1 cellular context compared by ENCODE assay signal in the genomic region with DNA sequence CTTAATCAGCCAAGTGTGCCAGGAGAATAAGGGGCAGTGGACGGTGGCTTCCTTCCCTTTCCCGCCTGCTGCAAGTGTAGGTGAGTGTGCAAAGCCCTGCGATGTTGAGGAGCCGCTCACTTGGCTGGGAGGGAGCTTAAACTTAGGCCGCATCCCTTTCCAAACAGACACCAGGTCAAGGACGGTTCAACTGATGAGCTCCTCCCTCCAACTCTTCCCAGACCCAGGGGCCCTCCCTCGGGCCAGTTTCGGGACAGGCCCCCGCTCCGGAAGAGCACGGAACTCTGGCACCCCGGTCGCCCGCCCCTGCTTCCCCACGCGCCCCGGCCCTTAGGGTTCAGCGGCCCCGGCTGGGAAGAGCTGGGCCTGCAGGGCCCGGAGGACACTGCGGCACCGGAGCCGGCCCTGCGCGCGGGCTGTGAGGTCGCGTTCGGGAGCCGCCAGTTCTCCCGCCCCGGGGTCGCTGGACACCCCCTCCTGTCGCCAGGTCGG.
A peak's percentile ranks its signal among the peaks of the same experiment; 100 is the strongest.
TF ChIP-seq lines count a peak whose summit lies in the region.

No MANE protein-coding gene starts in this region.

TF ChIP-seq in HepG2, 621 proteins besides CTCF, POLR2A, EP300 and RAD21 (continued from another document and continues in another):
- TF ChIP-seq NR2F1 (CRISPR knock-in tag; IDR thresholded peaks at IDR 0.05) (0 out of 4 replicates have a peak, but pooled peaks of 1 of the 2 experiments have one; percentile 42), HCFC1 (IDR thresholded peaks at IDR 0.05; ENCODE audit: low read depth, low read length) (no peak), ZSCAN31 (CRISPR knock-in tag; IDR thresholded peaks at IDR 0.05; ENCODE audit: low read depth) (0 out of 2 replicates have a peak, but pooled peaks have one; percentile 3), ZNF7 (CRISPR knock-in tag; IDR thresholded peaks at IDR 0.05) (peak; percentile 72), ZNF891 (CRISPR knock-in tag; IDR thresholded peaks at IDR 0.05) (no peak), MIER2 (CRISPR knock-in tag; IDR thresholded peaks at IDR 0.05) (no peak), ZBTB8A (CRISPR knock-in tag; IDR thresholded peaks at IDR 0.05; ENCODE audit: borderline replicate concordance, low read depth) (no peak), MAZ (IDR thresholded peaks at IDR 0.05; ENCODE audit: borderline replicate concordance, low read depth, low read length) (no peak), MAZ (CRISPR knock-in tag; IDR thresholded peaks at IDR 0.05; ENCODE audit: low read depth) (peak; percentile 26; the same call in 1 of the 2 replicates), SNAI1 (CRISPR knock-in tag; IDR thresholded peaks at IDR 0.05; ENCODE audit: borderline replicate concordance) (peak; percentile 34; the same call in 1 of the 2 replicates), HOXA5 (CRISPR knock-in tag; IDR thresholded peaks at IDR 0.05) (no peak), MED13 (CRISPR knock-in tag; IDR thresholded peaks at IDR 0.05) (no peak), HMG20B (CRISPR knock-in tag; conservative IDR thresholded peaks at IDR 0.05) (no peak), FOXA3 (CRISPR knock-in tag; IDR thresholded peaks at IDR 0.05) (no peak), HNF4A (CRISPR knock-in tag; IDR thresholded peaks at IDR 0.05) (0 out of 2 replicates have a peak, but pooled peaks have one; percentile 4), PRMT3 (CRISPR knock-in tag; IDR thresholded peaks at IDR 0.05; ENCODE audit: borderline replicate concordance, low read depth) (no peak), ZNF772 (CRISPR knock-in tag; IDR thresholded peaks at IDR 0.05) (0 out of 2 replicates have a peak, but pooled peaks have one; percentile 29), REPIN1 (CRISPR knock-in tag; IDR thresholded peaks at IDR 0.05; ENCODE audit: borderline replicate concordance, low read depth) (peak; percentile 76; the same call in 1 of the 2 replicates), NAIF1 (CRISPR knock-in tag; IDR thresholded peaks at IDR 0.05; ENCODE audit: borderline replicate concordance) (no peak; the same call in 1 of the 2 replicates), ZNF564 (CRISPR knock-in tag; IDR thresholded peaks at IDR 0.05) (0 out of 2 replicates have a peak, but pooled peaks have one; percentile 26), CC2D1A (CRISPR knock-in tag; IDR thresholded peaks at IDR 0.05) (no peak), DNMT1 (CRISPR knock-in tag; IDR thresholded peaks at IDR 0.05) (no peak), NR2F6 (IDR thresholded peaks at IDR 0.05) (peak; percentile 54; the same call in 1 of the 2 replicates), NR2F6 (CRISPR knock-in tag; IDR thresholded peaks at IDR 0.05) (peak; percentile 77), PCBP2 (optimal IDR thresholded peaks at IDR 0.05; ENCODE audit: low read depth, low read length, poor library complexity, severe bottlenecking) (no peak), TBP (CRISPR knock-in tag; IDR thresholded peaks at IDR 0.05) (no peak), SRY (CRISPR knock-in tag; IDR thresholded peaks at IDR 0.05) (no peak), ZNF550 (CRISPR knock-in tag; IDR thresholded peaks at IDR 0.05; ENCODE audit: borderline replicate concordance) (no peak), ZNF224 (CRISPR knock-in tag; IDR thresholded peaks at IDR 0.05) (no peak), ZNF496 (CRISPR knock-in tag; IDR thresholded peaks at IDR 0.05; ENCODE audit: insufficient replicate concordance) (no peak), RBM39 (IDR thresholded peaks at IDR 0.05; ENCODE audit: low read depth, low read length, poor library complexity, severe bottlenecking) (no peak), ZNF816 (CRISPR knock-in tag; IDR thresholded peaks at IDR 0.05; ENCODE audit: borderline replicate concordance) (peak; percentile 64; the same call in 1 of the 2 replicates), CHD2 (IDR thresholded peaks at IDR 0.05; ENCODE audit: low read depth, low read length) (no peak), RARA (CRISPR knock-in tag; IDR thresholded peaks at IDR 0.05) (peak; percentile 88)
- TF ChIP-seq, protein P1, sequence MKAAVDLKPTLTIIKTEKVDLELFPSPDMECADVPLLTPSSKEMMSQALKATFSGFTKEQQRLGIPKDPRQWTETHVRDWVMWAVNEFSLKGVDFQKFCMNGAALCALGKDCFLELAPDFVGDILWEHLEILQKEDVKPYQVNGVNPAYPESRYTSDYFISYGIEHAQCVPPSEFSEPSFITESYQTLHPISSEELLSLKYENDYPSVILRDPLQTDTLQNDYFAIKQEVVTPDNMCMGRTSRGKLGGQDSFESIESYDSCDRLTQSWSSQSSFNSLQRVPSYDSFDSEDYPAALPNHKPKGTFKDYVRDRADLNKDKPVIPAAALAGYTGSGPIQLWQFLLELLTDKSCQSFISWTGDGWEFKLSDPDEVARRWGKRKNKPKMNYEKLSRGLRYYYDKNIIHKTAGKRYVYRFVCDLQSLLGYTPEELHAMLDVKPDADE (CRISPR knock-in tag; IDR thresholded peaks at IDR 0.05): no peak
- TF ChIP-seq, protein P2, sequence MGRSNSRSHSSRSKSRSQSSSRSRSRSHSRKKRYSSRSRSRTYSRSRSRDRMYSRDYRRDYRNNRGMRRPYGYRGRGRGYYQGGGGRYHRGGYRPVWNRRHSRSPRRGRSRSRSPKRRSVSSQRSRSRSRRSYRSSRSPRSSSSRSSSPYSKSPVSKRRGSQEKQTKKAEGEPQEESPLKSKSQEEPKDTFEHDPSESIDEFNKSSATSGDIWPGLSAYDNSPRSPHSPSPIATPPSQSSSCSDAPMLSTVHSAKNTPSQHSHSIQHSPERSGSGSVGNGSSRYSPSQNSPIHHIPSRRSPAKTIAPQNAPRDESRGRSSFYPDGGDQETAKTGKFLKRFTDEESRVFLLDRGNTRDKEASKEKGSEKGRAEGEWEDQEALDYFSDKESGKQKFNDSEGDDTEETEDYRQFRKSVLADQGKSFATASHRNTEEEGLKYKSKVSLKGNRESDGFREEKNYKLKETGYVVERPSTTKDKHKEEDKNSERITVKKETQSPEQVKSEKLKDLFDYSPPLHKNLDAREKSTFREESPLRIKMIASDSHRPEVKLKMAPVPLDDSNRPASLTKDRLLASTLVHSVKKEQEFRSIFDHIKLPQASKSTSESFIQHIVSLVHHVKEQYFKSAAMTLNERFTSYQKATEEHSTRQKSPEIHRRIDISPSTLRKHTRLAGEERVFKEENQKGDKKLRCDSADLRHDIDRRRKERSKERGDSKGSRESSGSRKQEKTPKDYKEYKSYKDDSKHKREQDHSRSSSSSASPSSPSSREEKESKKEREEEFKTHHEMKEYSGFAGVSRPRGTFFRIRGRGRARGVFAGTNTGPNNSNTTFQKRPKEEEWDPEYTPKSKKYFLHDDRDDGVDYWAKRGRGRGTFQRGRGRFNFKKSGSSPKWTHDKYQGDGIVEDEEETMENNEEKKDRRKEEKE (IDR thresholded peaks at IDR 0.05): no peak
- TF ChIP-seq, protein P3, sequence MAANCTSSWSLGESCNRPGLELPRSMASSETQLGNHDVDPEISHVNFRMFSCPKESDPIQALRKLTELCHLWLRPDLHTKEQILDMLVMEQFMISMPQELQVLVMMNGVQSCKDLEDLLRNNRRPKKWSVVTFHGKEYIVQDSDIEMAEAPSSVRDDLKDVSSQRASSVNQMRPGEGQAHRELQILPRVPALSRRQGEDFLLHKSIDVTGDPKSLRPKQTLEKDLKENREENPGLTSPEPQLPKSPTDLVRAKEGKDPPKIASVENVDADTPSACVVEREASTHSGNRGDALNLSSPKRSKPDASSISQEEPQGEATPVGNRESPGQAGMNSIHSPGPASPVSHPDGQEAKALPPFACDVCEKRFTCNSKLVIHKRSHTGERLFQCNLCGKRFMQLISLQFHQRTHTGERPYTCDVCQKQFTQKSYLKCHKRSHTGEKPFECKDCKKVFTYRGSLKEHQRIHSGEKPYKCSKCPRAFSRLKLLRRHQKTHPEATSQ (CRISPR knock-in tag; IDR thresholded peaks at IDR 0.05; ENCODE audit: borderline replicate concordance): 0 out of 2 replicates have a peak, but pooled peaks have one; percentile 24
- TF ChIP-seq, protein P4, sequence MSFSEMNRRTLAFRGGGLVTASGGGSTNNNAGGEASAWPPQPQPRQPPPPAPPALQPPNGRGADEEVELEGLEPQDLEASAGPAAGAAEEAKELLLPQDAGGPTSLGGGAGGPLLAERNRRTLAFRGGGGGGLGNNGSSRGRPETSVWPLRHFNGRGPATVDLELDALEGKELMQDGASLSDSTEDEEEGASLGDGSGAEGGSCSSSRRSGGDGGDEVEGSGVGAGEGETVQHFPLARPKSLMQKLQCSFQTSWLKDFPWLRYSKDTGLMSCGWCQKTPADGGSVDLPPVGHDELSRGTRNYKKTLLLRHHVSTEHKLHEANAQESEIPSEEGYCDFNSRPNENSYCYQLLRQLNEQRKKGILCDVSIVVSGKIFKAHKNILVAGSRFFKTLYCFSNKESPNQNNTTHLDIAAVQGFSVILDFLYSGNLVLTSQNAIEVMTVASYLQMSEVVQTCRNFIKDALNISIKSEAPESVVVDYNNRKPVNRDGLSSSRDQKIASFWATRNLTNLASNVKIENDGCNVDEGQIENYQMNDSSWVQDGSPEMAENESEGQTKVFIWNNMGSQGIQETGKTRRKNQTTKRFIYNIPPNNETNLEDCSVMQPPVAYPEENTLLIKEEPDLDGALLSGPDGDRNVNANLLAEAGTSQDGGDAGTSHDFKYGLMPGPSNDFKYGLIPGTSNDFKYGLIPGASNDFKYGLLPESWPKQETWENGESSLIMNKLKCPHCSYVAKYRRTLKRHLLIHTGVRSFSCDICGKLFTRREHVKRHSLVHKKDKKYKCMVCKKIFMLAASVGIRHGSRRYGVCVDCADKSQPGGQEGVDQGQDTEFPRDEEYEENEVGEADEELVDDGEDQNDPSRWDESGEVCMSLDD (CRISPR knock-in tag; IDR thresholded peaks at IDR 0.05; ENCODE audit: borderline replicate concordance): no peak
- TF ChIP-seq, protein P5, sequence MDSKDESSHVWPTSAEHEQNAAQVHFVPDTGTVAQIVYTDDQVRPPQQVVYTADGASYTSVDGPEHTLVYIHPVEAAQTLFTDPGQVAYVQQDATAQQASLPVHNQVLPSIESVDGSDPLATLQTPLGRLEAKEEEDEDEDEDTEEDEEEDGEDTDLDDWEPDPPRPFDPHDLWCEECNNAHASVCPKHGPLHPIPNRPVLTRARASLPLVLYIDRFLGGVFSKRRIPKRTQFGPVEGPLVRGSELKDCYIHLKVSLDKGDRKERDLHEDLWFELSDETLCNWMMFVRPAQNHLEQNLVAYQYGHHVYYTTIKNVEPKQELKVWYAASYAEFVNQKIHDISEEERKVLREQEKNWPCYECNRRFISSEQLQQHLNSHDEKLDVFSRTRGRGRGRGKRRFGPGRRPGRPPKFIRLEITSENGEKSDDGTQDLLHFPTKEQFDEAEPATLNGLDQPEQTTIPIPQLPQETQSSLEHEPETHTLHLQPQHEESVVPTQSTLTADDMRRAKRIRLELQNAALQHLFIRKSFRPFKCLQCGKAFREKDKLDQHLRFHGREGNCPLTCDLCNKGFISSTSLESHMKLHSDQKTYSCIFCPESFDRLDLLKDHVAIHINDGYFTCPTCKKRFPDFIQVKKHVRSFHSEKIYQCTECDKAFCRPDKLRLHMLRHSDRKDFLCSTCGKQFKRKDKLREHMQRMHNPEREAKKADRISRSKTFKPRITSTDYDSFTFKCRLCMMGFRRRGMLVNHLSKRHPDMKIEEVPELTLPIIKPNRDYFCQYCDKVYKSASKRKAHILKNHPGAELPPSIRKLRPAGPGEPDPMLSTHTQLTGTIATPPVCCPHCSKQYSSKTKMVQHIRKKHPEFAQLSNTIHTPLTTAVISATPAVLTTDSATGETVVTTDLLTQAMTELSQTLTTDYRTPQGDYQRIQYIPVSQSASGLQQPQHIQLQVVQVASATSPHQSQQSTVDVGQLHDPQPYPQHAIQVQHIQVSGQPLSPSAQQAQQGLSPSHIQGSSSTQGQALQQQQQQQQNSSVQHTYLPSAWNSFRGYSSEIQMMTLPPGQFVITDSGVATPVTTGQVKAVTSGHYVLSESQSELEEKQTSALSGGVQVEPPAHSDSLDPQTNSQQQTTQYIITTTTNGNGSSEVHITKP (CRISPR knock-in tag; IDR thresholded peaks at IDR 0.05; ENCODE audit: low read depth): 0 out of 2 replicates have a peak, but pooled peaks have one; percentile 2
- TF ChIP-seq, protein P6, sequence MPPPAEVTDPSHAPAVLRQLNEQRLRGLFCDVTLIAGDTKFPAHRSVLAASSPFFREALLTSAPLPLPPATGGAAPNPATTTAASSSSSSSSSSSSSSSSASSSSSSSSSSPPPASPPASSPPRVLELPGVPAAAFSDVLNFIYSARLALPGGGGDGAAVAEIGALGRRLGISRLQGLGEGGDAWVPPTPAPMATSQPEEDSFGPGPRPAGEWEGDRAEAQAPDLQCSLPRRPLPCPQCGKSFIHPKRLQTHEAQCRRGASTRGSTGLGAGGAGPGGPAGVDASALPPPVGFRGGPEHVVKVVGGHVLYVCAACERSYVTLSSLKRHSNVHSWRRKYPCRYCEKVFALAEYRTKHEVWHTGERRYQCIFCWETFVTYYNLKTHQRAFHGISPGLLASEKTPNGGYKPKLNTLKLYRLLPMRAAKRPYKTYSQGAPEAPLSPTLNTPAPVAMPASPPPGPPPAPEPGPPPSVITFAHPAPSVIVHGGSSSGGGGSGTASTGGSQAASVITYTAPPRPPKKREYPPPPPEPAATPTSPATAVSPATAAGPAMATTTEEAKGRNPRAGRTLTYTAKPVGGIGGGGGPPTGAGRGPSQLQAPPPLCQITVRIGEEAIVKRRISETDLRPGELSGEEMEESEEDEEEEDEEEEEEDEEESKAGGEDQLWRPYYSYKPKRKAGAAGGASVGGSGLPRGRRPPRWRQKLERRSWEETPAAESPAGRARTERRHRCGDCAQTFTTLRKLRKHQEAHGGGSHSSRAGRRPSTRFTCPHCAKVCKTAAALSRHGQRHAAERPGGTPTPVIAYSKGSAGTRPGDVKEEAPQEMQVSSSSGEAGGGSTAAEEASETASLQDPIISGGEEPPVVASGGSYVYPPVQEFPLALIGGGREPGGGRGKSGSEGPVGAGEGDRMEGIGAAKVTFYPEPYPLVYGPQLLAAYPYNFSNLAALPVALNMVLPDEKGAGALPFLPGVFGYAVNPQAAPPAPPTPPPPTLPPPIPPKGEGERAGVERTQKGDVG (CRISPR knock-in tag; IDR thresholded peaks at IDR 0.05; ENCODE audit: borderline replicate concordance): no peak
- TF ChIP-seq, protein P7, sequence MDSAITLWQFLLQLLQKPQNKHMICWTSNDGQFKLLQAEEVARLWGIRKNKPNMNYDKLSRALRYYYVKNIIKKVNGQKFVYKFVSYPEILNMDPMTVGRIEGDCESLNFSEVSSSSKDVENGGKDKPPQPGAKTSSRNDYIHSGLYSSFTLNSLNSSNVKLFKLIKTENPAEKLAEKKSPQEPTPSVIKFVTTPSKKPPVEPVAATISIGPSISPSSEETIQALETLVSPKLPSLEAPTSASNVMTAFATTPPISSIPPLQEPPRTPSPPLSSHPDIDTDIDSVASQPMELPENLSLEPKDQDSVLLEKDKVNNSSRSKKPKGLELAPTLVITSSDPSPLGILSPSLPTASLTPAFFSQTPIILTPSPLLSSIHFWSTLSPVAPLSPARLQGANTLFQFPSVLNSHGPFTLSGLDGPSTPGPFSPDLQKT (CRISPR knock-in tag; IDR thresholded peaks at IDR 0.05; ENCODE audit: borderline replicate concordance): no peak
- TF ChIP-seq, protein P8, sequence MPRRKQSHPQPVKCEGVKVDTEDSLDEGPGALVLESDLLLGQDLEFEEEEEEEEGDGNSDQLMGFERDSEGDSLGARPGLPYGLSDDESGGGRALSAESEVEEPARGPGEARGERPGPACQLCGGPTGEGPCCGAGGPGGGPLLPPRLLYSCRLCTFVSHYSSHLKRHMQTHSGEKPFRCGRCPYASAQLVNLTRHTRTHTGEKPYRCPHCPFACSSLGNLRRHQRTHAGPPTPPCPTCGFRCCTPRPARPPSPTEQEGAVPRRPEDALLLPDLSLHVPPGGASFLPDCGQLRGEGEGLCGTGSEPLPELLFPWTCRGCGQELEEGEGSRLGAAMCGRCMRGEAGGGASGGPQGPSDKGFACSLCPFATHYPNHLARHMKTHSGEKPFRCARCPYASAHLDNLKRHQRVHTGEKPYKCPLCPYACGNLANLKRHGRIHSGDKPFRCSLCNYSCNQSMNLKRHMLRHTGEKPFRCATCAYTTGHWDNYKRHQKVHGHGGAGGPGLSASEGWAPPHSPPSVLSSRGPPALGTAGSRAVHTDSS (CRISPR knock-in tag; conservative IDR thresholded peaks at IDR 0.05): no peak
